ENCODE assay signal across 12 cellular contexts in genomic region chr17:48545539-48545938, GRCh38. TPM values are rescaled to one million over a fixed set of nuclear protein-coding genes. Genes with fewer than 3 reads are reported as not detected.
DNase-seq lines count a peak whose midpoint lies in the region; TF ChIP-seq lines count a peak whose summit lies in the region.
"Had no signal": no experiment of that assay in that cellular context is flagged by ENCODE, and none has a peak within 500 bp of the region (broad histone marks: within the 10 kb centered on the region; RNA-seq: fewer than 3 reads in every experiment).

No MANE protein-coding gene starts in this region.

- H3K56ac ChIP-seq in mesendoderm (ENCODE audit: low read length), result peak overlapping the region; percentile 28

- no peaks in the 10 kb centered on the region for H3K79me2 ChIP-seq in mesendoderm (ENCODE audit: control insufficient read depth, insufficient read depth, low read length)

- intact Hi-C loops in testis (cut with DNase I; ENCODE audit: low total_unique reads), result no loop called here

- peak overlapping the region; percentile 67 for H2AK5ac ChIP-seq in mesendoderm (ENCODE audit: low read length)

- TF ChIP-seq POLR2A in testis (IDR thresholded peaks at IDR 0.05), result no peak

- H3K9me3 Mint-ChIP-seq in activated naive CD4-positive, alpha-beta T cell treated with anti-CD3 and anti-CD28 coated beads, Interleukin-2, amount 50 U/mL, for 24 hours, result no peaks in the 10 kb centered on the region
- H3K9me3 Mint-ChIP-seq in type B pancreatic cell, result no peaks in the 10 kb centered on the region

- no peak overlapping the region for H4K8ac ChIP-seq in mesendoderm (ENCODE audit: low read depth, low read length)

- no peak overlapping the region for H3K4ac ChIP-seq in mesendoderm (ENCODE audit: low read depth, low read length)

- H2BK5ac ChIP-seq in mesendoderm (ENCODE audit: low read length), result no peak overlapping the region

- no peak overlapping the region for H2BK15ac ChIP-seq in mesendoderm (replicated peaks; ENCODE audit: low read depth)

- no peak overlapping the region for H3K18ac ChIP-seq in mesendoderm (ENCODE audit: low read length)

- no peak overlapping the region for H3K4me2 ChIP-seq in mesendoderm (ENCODE audit: low read length)

- in situ Hi-C loops in astrocyte of the spinal cord (cut with HindIII; ENCODE audit: low sequenced_read_pairs), result no loop called here

- H4K5ac ChIP-seq in mesendoderm (ENCODE audit: low read length), result no peak overlapping the region

- H3K36me3 Mint-ChIP-seq in activated naive CD4-positive, alpha-beta T cell treated with anti-CD3 and anti-CD28 coated beads, Interleukin-2, amount 50 U/mL, for 24 hours, result peaks cover 1% of the 10 kb centered on the region
- peaks cover 23% of the 10 kb centered on the region for H3K36me3 Mint-ChIP-seq in type B pancreatic cell

- peak overlapping the region; percentile 11 for H3K9ac ChIP-seq in mesendoderm (ENCODE audit: low read length)

- no CpG with 5 or more reads among the region's 1 CpG for WGBS in mesendoderm (ENCODE audit: extremely low coverage, insufficient coverage, low lambda C conversion rate)
- WGBS in testis, 2 donors, result 73 to 75% methylated on average over 1 of the region's 1 CpG

- H3K27me3 Mint-ChIP-seq in activated naive CD4-positive, alpha-beta T cell treated with anti-CD3 and anti-CD28 coated beads, Interleukin-2, amount 50 U/mL, for 24 hours, result peaks cover 1% of the 10 kb centered on the region
- peaks cover 67% of the 10 kb centered on the region for H3K27me3 Mint-ChIP-seq in type B pancreatic cell

- no peaks in the 10 kb centered on the region for H3K36me3 ChIP-seq in mesendoderm (ENCODE audit: control insufficient read depth, insufficient read depth, low read length)
- H3K36me3 ChIP-seq in testis (ENCODE audit: low read depth, missing control alignments), result no peaks in the 10 kb centered on the region

- TF ChIP-seq CTCF in astrocyte of the spinal cord (IDR thresholded peaks at IDR 0.05; ENCODE audit: low read depth, low read length) (no peak), type B pancreatic cell (conservative IDR thresholded peaks at IDR 0.05) (no peak), testis (IDR thresholded peaks at IDR 0.05) (no peak)

- peak overlapping the region; percentile 88 for H3K4me3 Mint-ChIP-seq in activated naive CD4-positive, alpha-beta T cell treated with anti-CD3 and anti-CD28 coated beads, Interleukin-2, amount 50 U/mL, for 24 hours
- peak overlapping the region; percentile 98 for H3K4me3 Mint-ChIP-seq in type B pancreatic cell

- H3K9me3 ChIP-seq in testis, result no peaks in the 10 kb centered on the region

- peak overlapping the region; percentile 15 for H3K23ac ChIP-seq in mesendoderm (ENCODE audit: low read length)

- H3K4me1 ChIP-seq in mesendoderm (ENCODE audit: control insufficient read depth, low read depth, low read length) (peaks cover 6% of the 10 kb centered on the region), testis (peaks cover 4% of the 10 kb centered on the region)

- H3K27ac ChIP-seq in mesendoderm (ENCODE audit: low read depth, low read length) (no peak overlapping the region), testis (no peak overlapping the region)

- H3K27me3 ChIP-seq in mesendoderm (ENCODE audit: insufficient read depth, low read length, poor library complexity) (peaks cover 67% of the 10 kb centered on the region), testis (no peaks in the 10 kb centered on the region)

- H3K79me1 ChIP-seq in mesendoderm (ENCODE audit: low read length), result no peaks in the 10 kb centered on the region

- H3K4me1 Mint-ChIP-seq in activated naive CD4-positive, alpha-beta T cell treated with anti-CD3 and anti-CD28 coated beads, Interleukin-2, amount 50 U/mL, for 24 hours, result peaks cover 55% of the 10 kb centered on the region
- peaks cover 52% of the 10 kb centered on the region for H3K4me1 Mint-ChIP-seq in type B pancreatic cell (ENCODE audit: unreplicated experiment)

- H2BK120ac ChIP-seq in mesendoderm (ENCODE audit: low read depth, low read length), result no peak overlapping the region

- H3K27ac Mint-ChIP-seq in activated naive CD4-positive, alpha-beta T cell treated with anti-CD3 and anti-CD28 coated beads, Interleukin-2, amount 50 U/mL, for 24 hours, result peak overlapping the region; percentile 86
- H3K27ac Mint-ChIP-seq in type B pancreatic cell, result peak overlapping the region; percentile 95

- DNase-seq in activated naive CD4-positive, alpha-beta T cell (lab: John Stamatoyannopoulos, UW), result no peak
- DNase-seq in astrocyte of the spinal cord (ENCODE audit: low read depth, low spot score), result peak; percentile 34
- no peak for DNase-seq in mesendoderm
- DNase-seq in type B pancreatic cell (ENCODE audit: extremely low spot score, unreplicated experiment), result no peak
- DNase-seq in GDM1 (lab: John Stamatoyannopoulos, UW), result no peak
- no peak for DNase-seq in testis
- DNase-seq in NCI-H128 (lab: John Stamatoyannopoulos, UW; ENCODE audit: unreplicated experiment), result no peak
- DNase-seq: GOT3, T1000 had no signal

- H3K4me3 ChIP-seq in astrocyte of the spinal cord (ENCODE audit: low read depth, low read length), result no peak overlapping the region
- H3K4me3 ChIP-seq in mesendoderm (ENCODE audit: low read length), result no peak overlapping the region
- H3K4me3 ChIP-seq in testis, result no peak overlapping the region

RNA-seq across cellular contexts. Expression of gene HOXB2, which starts 0.6 kb away (rescaled TPM):
- 0.03 TPM for polyA plus RNA-seq in mesendoderm (2013, experiment 1 of 2)
- 0.04 TPM for polyA plus RNA-seq in mesendoderm (2013, experiment 2 of 2)
- total RNA-seq in type B pancreatic cell (ENCODE audit: low replicate concordance), result 35.6 and 36.5 TPM in 2 replicates
- 1 to 10 TPM; 1.8 to 3.3 TPM for total RNA-seq in testis
- 4.2 TPM for polyA plus RNA-seq in testis (ENCODE audit: insufficient read depth, low read depth, low replicate concordance)

RNA-seq across cellular contexts. Expression of gene HOXB1, which starts 14.7 kb away (rescaled TPM):
- polyA plus RNA-seq in mesendoderm (2013, experiment 1 of 2), result 0.17 TPM
- 0.18 TPM for polyA plus RNA-seq in mesendoderm (2013, experiment 2 of 2)
- total RNA-seq in type B pancreatic cell (ENCODE audit: low replicate concordance) (0.29 and 0.79 TPM in 2 replicates), testis (1 to 10 TPM in 1 of 2 donors, not detected in 1; 1.1 TPM)
- polyA plus RNA-seq in testis (ENCODE audit: insufficient read depth, low read depth, low replicate concordance), result not detected
- total RNA-seq: chondrocyte had no signal
- polyA plus RNA-seq: BJ had no signal

RNA-seq across cellular contexts. Expression of gene HOXB4, which starts 32.6 kb away (rescaled TPM):
- not detected for polyA plus RNA-seq in mesendoderm (2013, experiment 1 of 2)
- not detected for polyA plus RNA-seq in mesendoderm (2013, experiment 2 of 2)
- total RNA-seq in type B pancreatic cell (ENCODE audit: low replicate concordance) (14.8 and 27.0 TPM in 2 replicates), testis (1 to 10 TPM; 1.6 to 1.8 TPM)
- 1.6 TPM for polyA plus RNA-seq in testis (ENCODE audit: insufficient read depth, low read depth, low replicate concordance)
- total RNA-seq: chondrocyte had no signal
- polyA plus RNA-seq: BJ had no signal

RNA-seq across cellular contexts. Expression of gene HOXB3, which starts 44.5 kb away (rescaled TPM):
- 0.03 TPM for polyA plus RNA-seq in mesendoderm (2013, experiment 1 of 2)
- polyA plus RNA-seq in mesendoderm (2013, experiment 2 of 2), result not detected
- total RNA-seq in type B pancreatic cell (ENCODE audit: low replicate concordance) (46.9 and 93.7 TPM in 2 replicates), testis (10 to 100 TPM in 1 of 2 donors, 1 to 10 TPM in 1; 9.2 to 10.6 TPM)
- polyA plus RNA-seq in testis (ENCODE audit: insufficient read depth, low read depth, low replicate concordance), result 11.4 TPM
- polyA plus RNA-seq: BJ had no signal

RNA-seq across cellular contexts. Expression of gene HOXB5, which starts 48.0 kb away (rescaled TPM):
- not detected for polyA plus RNA-seq in mesendoderm (2013, experiment 1 of 2)
- polyA plus RNA-seq in mesendoderm (2013, experiment 2 of 2), result not detected
- total RNA-seq in type B pancreatic cell (ENCODE audit: low replicate concordance) (10.1 and 20.8 TPM in 2 replicates), testis (under 1 TPM; 0.50 to 0.71 TPM)
- polyA plus RNA-seq in testis (ENCODE audit: insufficient read depth, low read depth, low replicate concordance), result 1.7 TPM
- total RNA-seq: chondrocyte had no signal
- polyA plus RNA-seq: BJ had no signal
